ENCODE assay signal across 26 cellular contexts in genomic region chr3:103906304-103906703, GRCh38.
"Had no signal": no experiment of that assay in that cellular context is flagged by ENCODE, and none has a peak within 500 bp of the region (broad histone marks: within the 10 kb centered on the region; RNA-seq: fewer than 3 reads in every experiment).

No MANE protein-coding gene starts in this region.

- DNase-seq: activated CD4-positive, alpha-beta T cell treated with anti-CD3 and anti-CD28 coated beads for 36 hours; activated CD4-positive, alpha-beta T cell treated with anti-CD3 and anti-CD28 coated beads, Interleukin-2, amount 10 ng/mL, durations not matched to agents 7 days and 5 days; activated CD4-positive, alpha-beta T cell treated with anti-CD3 and anti-CD28 coated beads, Interleukin-2, amount 50 U/mL, for 48 hours; activated CD8-positive, alpha-beta T cell treated with anti-CD3 and anti-CD28 coated beads, Interleukin-2, amount 10 ng/mL, durations not matched to agents 7 days and 5 days; activated gamma-delta T cell; activated naive CD4-positive, alpha-beta T cell treated with Interleukin-2 at 50 U/mL for 16 hours; activated T-cell treated with anti-CD3 and anti-CD28 coated beads, Interleukin-2, amount 50 U/mL, for 24 hours; adrenal gland; anterior cingulate cortex; caudate nucleus; cerebellar nuclear complex; NCI-H1105; NCI-H1417 treated with DMSO at 0.1 percent for 48 hours; NCI-H1694; NCI-H2029; NCI-H345; NCI-H524 treated with DMSO at 0.1 percent for 48 hours; NCI-H748 treated with DMSO at 0.1 percent for 48 hours; NK-92 treated with Interleukin-12 subunit alpha and Interleukin-12 subunit beta, amount 100 ng/mL, for 24 hours; PC-3; Peyer's patch; RPMI8226; SHP77 treated with DMSO at 0.1 percent for 48 hours had no signal

- ATAC-seq: activated CD4-positive, alpha-beta T cell treated with anti-CD3 and anti-CD28 coated beads for 36 hours; activated CD4-positive, CD25-positive, alpha-beta regulatory T cell treated with anti-CD3 and anti-CD28 coated beads, Interleukin-2, amount 50 U/mL, for 24 hours; activated CD8-positive, alpha-beta T cell treated with anti-CD3 and anti-CD28 coated beads, Interleukin-2, amount 10 ng/mL, durations not matched to agents 7 days and 5 days; activated naive CD4-positive, alpha-beta T cell treated with anti-CD3 and anti-CD28 coated beads, Interleukin-2, amount 50 U/mL, for 72 hours; PC-3; WTC11 had no signal
